ENCODE assay signal across 8 cellular contexts in the genomic region with DNA sequence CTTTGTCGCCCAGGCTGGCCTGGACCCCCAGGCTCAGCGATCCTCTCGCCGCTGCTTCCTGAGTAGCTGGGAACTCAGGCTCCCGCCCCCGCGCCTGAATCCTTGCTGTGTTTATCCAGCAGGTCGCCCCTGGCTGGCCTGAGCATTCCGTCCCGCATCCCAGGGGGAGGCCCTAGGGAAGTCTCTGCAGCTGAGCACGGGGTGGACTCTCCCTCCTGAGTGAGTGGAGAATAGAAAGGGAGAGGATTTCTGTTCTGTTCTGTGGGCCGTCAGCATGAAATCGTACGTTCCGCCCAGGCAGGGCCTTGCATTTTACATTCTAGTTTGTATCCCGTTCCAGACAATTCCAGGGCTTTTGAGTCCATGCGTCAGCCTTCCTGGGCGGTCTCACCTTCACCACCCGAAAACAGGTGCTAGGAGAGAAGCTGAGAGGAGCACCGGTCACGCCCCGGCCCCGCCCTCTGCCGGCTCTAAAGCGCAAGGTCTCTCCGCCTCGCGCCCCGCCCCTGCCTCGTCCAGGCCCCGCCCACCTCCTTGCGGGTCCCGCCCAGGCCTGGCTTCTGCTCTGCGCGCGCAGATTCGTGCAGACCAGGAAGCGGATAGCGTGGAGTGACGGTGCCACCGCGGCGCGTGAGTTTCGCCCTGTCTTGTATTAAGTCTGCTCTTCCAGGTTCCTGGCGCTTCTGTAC. TPM values are rescaled to one million over a fixed set of nuclear protein-coding genes. Genes with fewer than 3 reads are reported as not detected.
A peak's percentile ranks its signal among the peaks of the same experiment; 100 is the strongest.
DNase-seq lines count a peak whose midpoint lies in the region; ATAC-seq lines count a peak whose summit lies in the region.

A gene (plus strand): TSS at position 586 of the 689 bp plus-strand sequence. CDS start 15,285 bp downstream, outside the sequence.

- no peaks in the 10 kb centered on the region for H3K27me3 Mint-ChIP-seq in activated CD8-positive, alpha-beta T cell treated with anti-CD3 and anti-CD28 coated beads, Interleukin-2, amount 10 ng/mL, durations not matched to agents 7 days and 5 days (ENCODE audit: low read depth)

- POLR2A ChIA-PET in activated CD8-positive, alpha-beta T cell treated with anti-CD3 and anti-CD28 coated beads, Interleukin-2, amount 10 ng/mL, durations not matched to agents 7 days and 5 days (lab: Charles Lee): interaction anchor here (0.5 to 1.4 kb wide), 5 partner anchors 36 to 1935 kb away, joined by 3 to 5 read pairs (median 3); a partner anchor contains a TSS

- CTCF ChIA-PET in activated CD8-positive, alpha-beta T cell treated with anti-CD3 and anti-CD28 coated beads, Interleukin-2, amount 10 ng/mL, durations not matched to agents 7 days and 5 days (lab: Charles Lee): interaction anchor here (0.6 to 1.2 kb wide), 2 partner anchors 236 to 357 kb away, joined by 3 read pairs; no protein-coding TSS in a partner anchor

- H3K9me3 Mint-ChIP-seq in activated CD8-positive, alpha-beta T cell treated with anti-CD3 and anti-CD28 coated beads, Interleukin-2, amount 10 ng/mL, durations not matched to agents 7 days and 5 days (ENCODE audit: insufficient read depth): peaks cover 24% of the 10 kb centered on the region

- peaks cover 41% of the 10 kb centered on the region for H3K36me3 Mint-ChIP-seq in activated CD8-positive, alpha-beta T cell treated with anti-CD3 and anti-CD28 coated beads, Interleukin-2, amount 10 ng/mL, durations not matched to agents 7 days and 5 days (ENCODE audit: low read depth)

- H3K4me1 Mint-ChIP-seq in activated CD8-positive, alpha-beta T cell treated with anti-CD3 and anti-CD28 coated beads, Interleukin-2, amount 10 ng/mL, durations not matched to agents 7 days and 5 days (ENCODE audit: low read depth): peaks cover 25% of the 10 kb centered on the region

- H3K27ac Mint-ChIP-seq in activated CD8-positive, alpha-beta T cell treated with anti-CD3 and anti-CD28 coated beads, Interleukin-2, amount 10 ng/mL, durations not matched to agents 7 days and 5 days: peak within 1 kb of the TSS; percentile 92

- peak; percentile 89 for DNase-seq in CMK (ENCODE audit: low read depth)
- peak; percentile 95 for DNase-seq in HK-2 (ENCODE audit: unreplicated experiment)
- peak; percentile 65 for DNase-seq in NCI-H82 treated with DMSO at 0.1 percent for 48 hours (lab: John Stamatoyannopoulos, UW; ENCODE audit: unreplicated experiment)
- DNase-seq in activated CD8-positive, alpha-beta T cell treated with anti-CD3 and anti-CD28 coated beads, Interleukin-2, amount 10 ng/mL, durations not matched to agents 7 days and 5 days: peak; percentile 97
- peak; percentile 98 for DNase-seq in effector CD8-positive, alpha-beta T cell (lab: John Stamatoyannopoulos, UW)
- peak; percentile 93 for DNase-seq in medulla oblongata (ENCODE audit: extremely low spot score)
- DNase-seq in stimulated activated CD4-positive, alpha-beta T cell treated with anti-CD3 and anti-CD28 coated beads, TNF-alpha, amount 100 ng/mL, for 48 hours (ENCODE audit: low read depth in 3 of 3): peak; percentile 91 to 95 (median 94)

- peak within 1 kb of the TSS; percentile 90 for H3K4me3 Mint-ChIP-seq in activated CD8-positive, alpha-beta T cell treated with anti-CD3 and anti-CD28 coated beads, Interleukin-2, amount 10 ng/mL, durations not matched to agents 7 days and 5 days

- peak; percentile 95 for ATAC-seq in GM19452 (IDR thresholded peaks at IDR 0.05; ENCODE audit: unreplicated experiment)
- peak; percentile 99 for ATAC-seq in activated CD8-positive, alpha-beta T cell treated with anti-CD3 and anti-CD28 coated beads, Interleukin-2, amount 10 ng/mL, durations not matched to agents 7 days and 5 days

RNA-seq across cellular contexts. Expression of the gene that starts here (rescaled TPM):
- 10 to 100 TPM; 13.8 to 14.8 TPM for total RNA-seq in activated CD8-positive, alpha-beta T cell treated with anti-CD3 and anti-CD28 coated beads, Interleukin-2, amount 10 ng/mL, durations not matched to agents 7 days and 5 days

Comparison
In these comparisons a context has a peak if more than half of its experiments do, and no peak if none do; other contexts are left out.
1. Peak in every context shown above with its lines: DNase-seq and ATAC-seq.